Comparison of ENCODE assay signal across 20 cellular contexts in the genomic region with DNA sequence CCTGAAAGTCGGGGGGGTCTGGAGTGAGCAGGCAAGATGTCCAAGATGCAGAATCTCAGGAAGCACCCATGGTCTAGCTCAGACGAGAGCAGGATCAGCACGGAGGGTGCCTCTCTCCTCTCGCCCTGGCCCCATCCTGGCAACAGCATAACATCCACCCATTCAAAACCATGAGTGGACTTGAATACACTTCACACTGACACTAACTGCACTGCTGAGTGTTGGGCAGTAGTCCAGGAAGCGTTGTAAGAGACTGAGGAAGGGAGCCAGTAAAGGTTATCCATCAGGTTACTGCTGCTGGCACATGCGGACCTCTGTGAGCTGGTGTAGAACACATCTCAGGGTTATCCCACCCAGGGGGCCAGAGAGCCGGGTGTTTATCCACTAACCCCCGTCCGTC.
DNase-seq lines count a peak whose midpoint lies in the region; ATAC-seq lines count a peak whose summit lies in the region.
"Had no signal": no experiment of that assay in that cellular context is flagged by ENCODE, and none has a peak within 500 bp of the region (broad histone marks: within the 10 kb centered on the region; RNA-seq: fewer than 3 reads in every experiment).

No MANE protein-coding gene starts in this region.

- no peak for DNase-seq in left cardiac atrium
- DNase-seq in left ventricle myocardium superior: no peak
- peak; percentile 85 for DNase-seq in NCI-H2029 (lab: John Stamatoyannopoulos, UW)
- DNase-seq in islet precursor cell: peak; percentile 25
- DNase-seq: ACHN; BE2C; CD4-positive, CD25-positive, alpha-beta regulatory T cell; CD8-positive, alpha-beta memory T cell; COR-L47; DMS 273 treated with DMSO at 0.1 percent for 48 hours; DMS53; DND-41; EL; HFFc6 had no signal

- intact Hi-C loops in left cardiac atrium (cut with DNase I) (no loop called here), left ventricle myocardium superior (cut with micrococcal nuclease) (no loop called here)

- ATAC-seq in left cardiac atrium (peak; percentile 27 to 82), left ventricle myocardium superior (no peak), HG03442 (IDR thresholded peaks at IDR 0.05; ENCODE audit: unreplicated experiment) (no peak), GM21619 (IDR thresholded peaks at IDR 0.05; ENCODE audit: unreplicated experiment) (no peak), HG02973 (IDR thresholded peaks at IDR 0.05; ENCODE audit: unreplicated experiment) (no peak)
- ATAC-seq: GM23338, HCT116, HepG2 had no signal

Comparison
In these comparisons a context has a peak if more than half of its experiments do, and no peak if none do; other contexts are left out.
1. ATAC-seq: peak in left cardiac atrium (2 of 2); none in left ventricle myocardium superior (single experiment), HG03442 (single experiment), GM21619 (single experiment) and HG02973 (single experiment).
2. DNase-seq: peak in NCI-H2029 (single experiment) and islet precursor cell (single experiment); none in left cardiac atrium (single experiment) and left ventricle myocardium superior (single experiment).